ENCODE assay signal across 8 cellular contexts in genomic region chr20:23362392-23363256, GRCh38. TPM values are rescaled to one million over a fixed set of nuclear protein-coding genes. Genes with fewer than 3 reads are reported as not detected.
DNase-seq lines count a peak whose midpoint lies in the region; ATAC-seq and TF ChIP-seq lines count a peak whose summit lies in the region.

No MANE protein-coding gene starts in this region.

- H3K4me3 Mint-ChIP-seq in natural killer cell, result peak overlapping the region; percentile 98

- ATAC-seq in DND-41 (ENCODE audit: insufficient read depth, low read depth), result no peak
- peak; percentile 14 for ATAC-seq in GM21423 (IDR thresholded peaks at IDR 0.05; ENCODE audit: unreplicated experiment)
- peak; percentile 8 to 23 (median 19) for ATAC-seq in natural killer cell

- H3K36me3 Mint-ChIP-seq in natural killer cell, result peaks cover 11% of the 10 kb centered on the region

- peaks cover 75% of the 10 kb centered on the region for H3K4me1 ChIP-seq in DND-41 (ENCODE audit: insufficient read depth, low read length)

- H3K9ac ChIP-seq in DND-41 (ENCODE audit: low read depth, low read length), result peak overlapping the region; percentile 89

- H4K20me1 ChIP-seq in DND-41 (ENCODE audit: insufficient read depth, low read length), result peaks cover 47% of the 10 kb centered on the region

- peak overlapping the region; percentile 98 for H3K27ac Mint-ChIP-seq in natural killer cell

- H3K4me1 Mint-ChIP-seq in natural killer cell, result peaks cover 55 to 60% of the 10 kb centered on the region in 2 donors

- H3K27ac ChIP-seq in DND-41 (ENCODE audit: low read length), result peak overlapping the region; percentile 90

- H2AFZ ChIP-seq in DND-41 (ENCODE audit: low read depth, low read length), result peak overlapping the region; percentile 71

- peak; percentile 32 for DNase-seq in DND-41
- peak; percentile 43 for DNase-seq in KBM-7
- DNase-seq in activated CD4-positive, alpha-beta T cell treated with anti-CD3 and anti-CD28 coated beads, Interleukin-2, amount 50 U/mL, for 48 hours, result peak; percentile 18 to 29
- no peak for DNase-seq in fibroblast of mammary gland (ENCODE audit: low read depth)
- DNase-seq in natural killer cell, result peak; percentile 64
- no peak for DNase-seq in GM13977 (ENCODE audit: low spot score)
- DNase-seq in activated CD4-positive, CD25-positive, alpha-beta regulatory T cell (lab: John Stamatoyannopoulos, UW), result no peak

- no peaks in the 10 kb centered on the region for H3K9me3 ChIP-seq in DND-41 (ENCODE audit: insufficient read depth, low read length, severe bottlenecking)

- peaks cover 66% of the 10 kb centered on the region for H3K79me2 ChIP-seq in DND-41 (ENCODE audit: insufficient read depth, low read length)

- TF ChIP-seq CTCF in DND-41 (IDR thresholded peaks at IDR 0.05; ENCODE audit: borderline replicate concordance, extremely low read depth, low read length, poor library complexity, severe bottlenecking) (peak; percentile 8), fibroblast of mammary gland (conservative IDR thresholded peaks at IDR 0.05; ENCODE audit: control insufficient read depth, insufficient read depth, low read depth, low read length) (no peak), natural killer cell (IDR thresholded peaks at IDR 0.05) (no peak), GM13977 (IDR thresholded peaks at IDR 0.05; ENCODE audit: extremely low read depth, insufficient read depth, missing control alignments) (no peak)

- peaks cover 34% of the 10 kb centered on the region for H3K36me3 ChIP-seq in DND-41 (ENCODE audit: insufficient read depth, low read length)

- H3K27me3 Mint-ChIP-seq in natural killer cell (ENCODE audit: low read depth in 2 of 2), result no peaks in the 10 kb centered on the region

- in situ Hi-C loops in KBM-7 (cut with MboI; ENCODE audit: low pct_unique_long_range_greater_than_20kb, low sequenced_read_pairs), result no loop called here
- in situ Hi-C loops in GM13977 (cut with MboI; ENCODE audit: low pct_unique_long_range_greater_than_20kb, low sequenced_read_pairs, unreplicated experiment), result no loop called here

- H3K9me3 Mint-ChIP-seq in natural killer cell, result no peaks in the 10 kb centered on the region

- no peaks in the 10 kb centered on the region for H3K27me3 ChIP-seq in DND-41 (ENCODE audit: insufficient read depth, low read length, poor library complexity)

- peak overlapping the region; percentile 65 to 77 for H3K4me3 ChIP-seq in DND-41 (ENCODE audit: low read depth in 1 of 2, low read length in 2 of 2)
- peak overlapping the region; percentile 76 for H3K4me3 ChIP-seq in fibroblast of mammary gland (ENCODE audit: control insufficient read depth, low read depth, low read length)

- H3K4me2 ChIP-seq in DND-41 (ENCODE audit: insufficient read depth, low read length), result peak overlapping the region; percentile 73

- intact Hi-C loops in natural killer cell (cut with micrococcal nuclease), result loop anchor here (1.0 to 10.0 kb wide), 3 partner anchors 12 to 1592 kb away; partner anchors contain the start of genes NAPB and NXT1

RNA-seq across cellular contexts. Expression of gene GZF1, which starts 0.6 kb away (rescaled TPM):
- total RNA-seq in natural killer cell, result 10 to 100 TPM; 45.1 to 56.6 (median 45.9) TPM

RNA-seq across cellular contexts. Expression of gene NXT1, which starts 12.0 kb away (rescaled TPM):
- 10 to 100 TPM; 47.4 to 61.8 (median 56.3) TPM for total RNA-seq in natural killer cell

RNA-seq across cellular contexts. Expression of gene NAPB, which starts 58.7 kb away (rescaled TPM):
- total RNA-seq in natural killer cell, result 10 to 100 TPM; 22.8 to 23.9 (median 22.9) TPM

Comparison
In these comparisons a context has a peak if more than half of its experiments do, and no peak if none do; other contexts are left out.
1. DNase-seq: peak in DND-41 (single experiment), KBM-7 (single experiment), activated CD4-positive, alpha-beta T cell treated with anti-CD3 and anti-CD28 coated beads, Interleukin-2, amount 50 U/mL, for 48 hours (2 of 2) and natural killer cell (single experiment); none in fibroblast of mammary gland (single experiment), GM13977 (single experiment) and activated CD4-positive, CD25-positive, alpha-beta regulatory T cell (0 of 4).